8 cellular contexts compared by ENCODE assay signal in genomic region chr19:49453013-49453756, GRCh38. TPM values are rescaled to one million over a fixed set of nuclear protein-coding genes. Genes with fewer than 3 reads are reported as not detected.
DNase-seq lines count a peak whose midpoint lies in the region; ATAC-seq lines count a peak whose summit lies in the region.

Gene ALDH16A1, plus strand, starts transcription at chr19:49453225. Its CDS starts 107 bp downstream, at chr19:49453332.

- H3K9ac ChIP-seq in mesenchymal stem cell (ENCODE audit: low read length), result peak within 1 kb of the TSS; percentile 98

- peak within 1 kb of the TSS; percentile 99 to 100 for H3K4me3 Mint-ChIP-seq in effector memory CD8-positive, alpha-beta T cell

- H2AK5ac ChIP-seq in mesenchymal stem cell (ENCODE audit: low read length, severe bottlenecking), result peak within 1 kb of the TSS; percentile 54

- H3K4me1 ChIP-seq in mesenchymal stem cell (ENCODE audit: control insufficient read depth, insufficient read depth, low read depth, low read length), result peaks cover 8% of the 10 kb centered on the region

- peaks cover 49 to 54% of the 10 kb centered on the region in 2 donors for H3K4me1 Mint-ChIP-seq in effector memory CD8-positive, alpha-beta T cell (ENCODE audit: low read depth in 2 of 2)

- peak within 1 kb of the TSS; percentile 95 for H4K8ac ChIP-seq in mesenchymal stem cell (ENCODE audit: low read length)

- H3K4me2 ChIP-seq in mesenchymal stem cell (ENCODE audit: low read length, poor library complexity, severe bottlenecking), result peak within 1 kb of the TSS; percentile 67

- peak within 1 kb of the TSS; percentile 59 to 90 for H3K4me3 ChIP-seq in mesenchymal stem cell (ENCODE audit: insufficient read depth in 1 of 2, low read depth in 1 of 2, low read length in 2 of 2)

- peak; percentile 70 for ATAC-seq in GM21360 (IDR thresholded peaks at IDR 0.05; ENCODE audit: unreplicated experiment)
- ATAC-seq in effector memory CD8-positive, alpha-beta T cell (replicated peaks), result peak; percentile 81

- H2BK5ac ChIP-seq in mesenchymal stem cell (ENCODE audit: low read depth, low read length, poor library complexity, severe bottlenecking), result peak within 1 kb of the TSS; percentile 74

- H3K9me3 Mint-ChIP-seq in effector memory CD8-positive, alpha-beta T cell, result peaks cover 0 to 2% of the 10 kb centered on the region in 2 donors

- WGBS in mesenchymal stem cell, result under 1% methylated on average over 66 of the region's 66 CpGs

- H3K23ac ChIP-seq in mesenchymal stem cell (ENCODE audit: low read length in 2 of 2), result no peak within 1 kb of the TSS

- H3K18ac ChIP-seq in mesenchymal stem cell (ENCODE audit: low read depth in 1 of 2, low read length in 2 of 2), result peak within 1 kb of the TSS; percentile 76 to 84

- H3K9me3 ChIP-seq in mesenchymal stem cell (ENCODE audit: control insufficient read depth, low read length), result no peaks in the 10 kb centered on the region

- H3K14ac ChIP-seq in mesenchymal stem cell (ENCODE audit: low read length in 2 of 2), result no peak within 1 kb of the TSS

- no peak within 1 kb of the TSS for H2BK120ac ChIP-seq in mesenchymal stem cell (ENCODE audit: low read depth, low read length)

- H3K27me3 ChIP-seq in mesenchymal stem cell (ENCODE audit: control insufficient read depth in 1 of 2, insufficient read depth in 1 of 2, low read length in 2 of 2), result no peaks in the 10 kb centered on the region

- peak within 1 kb of the TSS; percentile 16 for H2AFZ ChIP-seq in mesenchymal stem cell (ENCODE audit: low read depth, low read length)

- H3K27ac Mint-ChIP-seq in effector memory CD8-positive, alpha-beta T cell, result peak within 1 kb of the TSS; percentile 98

- no peak within 1 kb of the TSS for H2BK12ac ChIP-seq in mesenchymal stem cell (ENCODE audit: low read length in 2 of 2)

- peak within 1 kb of the TSS; percentile 79 for H4K91ac ChIP-seq in mesenchymal stem cell (ENCODE audit: low read length)

- peak within 1 kb of the TSS; percentile 85 to 90 for H3K4ac ChIP-seq in mesenchymal stem cell (ENCODE audit: low read depth in 1 of 2, low read length in 2 of 2)

- peaks cover 49% of the 10 kb centered on the region for H3K36me3 Mint-ChIP-seq in effector memory CD8-positive, alpha-beta T cell (ENCODE audit: insufficient read depth)

- H3K27ac ChIP-seq in mesenchymal stem cell (ENCODE audit: low read length, poor library complexity, severe bottlenecking), result peak within 1 kb of the TSS; percentile 95

- peaks cover 33% of the 10 kb centered on the region for H3K79me1 ChIP-seq in mesenchymal stem cell (replicated peaks; ENCODE audit: low read length, poor library complexity, severe bottlenecking)

- no peak within 1 kb of the TSS for H2BK15ac ChIP-seq in mesenchymal stem cell (ENCODE audit: low read depth, poor library complexity, severe bottlenecking)

- no peaks in the 10 kb centered on the region for H3K27me3 Mint-ChIP-seq in effector memory CD8-positive, alpha-beta T cell

- H3K36me3 ChIP-seq in mesenchymal stem cell (ENCODE audit: control insufficient read depth in 1 of 2, insufficient read depth in 2 of 2, low read depth in 1 of 2, low read length in 2 of 2), result peaks cover 9 to 19% of the 10 kb centered on the region in 2 experiments

- DNase-seq in COLO668 (lab: John Stamatoyannopoulos, UW; ENCODE audit: unreplicated experiment), result peak; percentile 98
- peak; percentile 96 for DNase-seq in HT1080 (ENCODE audit: low read depth)
- peak; percentile 97 for DNase-seq in NOMO-1 treated with DMSO at 0.1 percent for 48 hours (lab: John Stamatoyannopoulos, UW; ENCODE audit: unreplicated experiment)
- peak; percentile 94 to 95 for DNase-seq in activated CD8-positive, alpha-beta memory T cell treated with anti-CD3 and anti-CD28 coated beads for 4 hours (ENCODE audit: low read depth in 2 of 2)
- peak; percentile 94 to 96 (median 96) for DNase-seq in effector memory CD8-positive, alpha-beta T cell
- peak; percentile 99 for DNase-seq in mesenchymal stem cell
- peak; percentile 97 for DNase-seq in stimulated activated CD8-positive, alpha-beta memory T cell treated with anti-CD3 and anti-CD28 coated beads, Interleukin-12 subunit alpha, Interleukin-12 subunit beta, amount 100 ng/mL, for 4 hours (ENCODE audit: low read depth)

RNA-seq across cellular contexts. Expression of gene ALDH16A1, which starts in this region (rescaled TPM):
- total RNA-seq in HT1080 (2014; rRNA removed; shearing (Covaris generic)), result 55.1 and 75.5 TPM in 2 replicates
- polyA plus RNA-seq in HT1080 (2015; cell fraction: cytosol; rRNA removed), result 26.6 and 27.7 TPM in 2 replicates
- 57.6 and 65.5 TPM in 2 replicates for polyA plus RNA-seq in HT1080 (2015; cell fraction: nucleus; rRNA removed)
- polyA plus RNA-seq in mesenchymal stem cell (2013, experiment 1 of 2), result 7.6 TPM
- 6.8 TPM for polyA plus RNA-seq in mesenchymal stem cell (2013, experiment 2 of 2)

Comparison
In these comparisons a context has a peak if more than half of its experiments do, and no peak if none do; other contexts are left out.
1. Peak in every context shown above with its lines: DNase-seq, ATAC-seq, H3K4me3 ChIP-seq and H3K27ac ChIP-seq.